ENCODE assay signal across 1 cellular context in genomic region chr10:72276421-72277339, GRCh38.
TF ChIP-seq lines count a peak whose summit lies in the region.

No MANE protein-coding gene starts in this region.

TF ChIP-seq in K562, 482 proteins besides CTCF, POLR2A, EP300 and RAD21 (continued from another document):
- TF ChIP-seq ARID1B (IDR thresholded peaks at IDR 0.05) (no peak), ATF1 (CRISPR knock-in tag; IDR thresholded peaks at IDR 0.05) (no peak), ATF1 (tag; IDR thresholded peaks at IDR 0.05) (peak; percentile 82), ZNF324 (CRISPR knock-in tag; IDR thresholded peaks at IDR 0.05) (peak; percentile 65; the same call in 1 of the 2 replicates), HLTF (IDR thresholded peaks at IDR 0.05) (no peak), SMAD3 (CRISPR knock-in tag; conservative IDR thresholded peaks at IDR 0.05) (peak; percentile 94), NFIX (CRISPR knock-in tag; IDR thresholded peaks at IDR 0.05; ENCODE audit: low read depth) (peak; percentile 1; the same call in 1 of the 2 replicates), RUNX1 (IDR thresholded peaks at IDR 0.05; ENCODE audit: low read depth) (peak; percentile 82), FOXM1 (IDR thresholded peaks at IDR 0.05; ENCODE audit: low read depth) (no peak), FOXM1 (CRISPR knock-in tag; IDR thresholded peaks at IDR 0.05; ENCODE audit: low read depth) (no peak; the same call in 1 of the 2 replicates), DLX4 (CRISPR knock-in tag; IDR thresholded peaks at IDR 0.05) (peak; percentile 82), SAFB2 (IDR thresholded peaks at IDR 0.05; ENCODE audit: borderline replicate concordance, low read depth, low read length, severe bottlenecking) (no peak), TAF7 (tag; IDR thresholded peaks at IDR 0.05) (no peak), ZNF3 (CRISPR knock-in tag; IDR thresholded peaks at IDR 0.05) (peak; percentile 60)
TF ChIP-seq in K562: peak in this region for 184.
